In genomic region chr2:66561645-66562336, GRCh38 we compare ENCODE assay signal across 1 cellular context.
TF ChIP-seq lines count a peak whose summit lies in the region.

No MANE protein-coding gene starts in this region.

TF ChIP-seq in GM23338, 12 proteins besides CTCF, POLR2A, EP300 and RAD21 (continued from another document):
- no peak for TF ChIP-seq ZNF462 (CRISPR knock-in tag; IDR thresholded peaks at IDR 0.05)
- TF ChIP-seq EZH2 (IDR thresholded peaks at IDR 0.05; ENCODE audit: low read depth, unreplicated experiment), result no peak
- TF ChIP-seq, protein P1, sequence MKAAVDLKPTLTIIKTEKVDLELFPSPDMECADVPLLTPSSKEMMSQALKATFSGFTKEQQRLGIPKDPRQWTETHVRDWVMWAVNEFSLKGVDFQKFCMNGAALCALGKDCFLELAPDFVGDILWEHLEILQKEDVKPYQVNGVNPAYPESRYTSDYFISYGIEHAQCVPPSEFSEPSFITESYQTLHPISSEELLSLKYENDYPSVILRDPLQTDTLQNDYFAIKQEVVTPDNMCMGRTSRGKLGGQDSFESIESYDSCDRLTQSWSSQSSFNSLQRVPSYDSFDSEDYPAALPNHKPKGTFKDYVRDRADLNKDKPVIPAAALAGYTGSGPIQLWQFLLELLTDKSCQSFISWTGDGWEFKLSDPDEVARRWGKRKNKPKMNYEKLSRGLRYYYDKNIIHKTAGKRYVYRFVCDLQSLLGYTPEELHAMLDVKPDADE (IDR thresholded peaks at IDR 0.05), result no peak
- TF ChIP-seq JUNB (IDR thresholded peaks at IDR 0.05; ENCODE audit: unreplicated experiment), result no peak
- no peak for TF ChIP-seq ZNF114 (CRISPR knock-in tag; IDR thresholded peaks at IDR 0.05)
- no peak for TF ChIP-seq POLR2AphosphoS5 (IDR thresholded peaks at IDR 0.05; ENCODE audit: low read depth)
